ENCODE assay signal across 8 cellular contexts in genomic region chr1:16207318-16208269, GRCh38. TPM values are rescaled to one million over a fixed set of nuclear protein-coding genes. Genes with fewer than 3 reads are reported as not detected.
DNase-seq lines count a peak whose midpoint lies in the region; ATAC-seq, FAIRE-seq and TF ChIP-seq lines count a peak whose summit lies in the region.

No MANE protein-coding gene starts in this region.

- no peak for DNase-seq in CD8-positive, alpha-beta memory T cell
- DNase-seq in NCI-H226 (peak; percentile 55), H1 (ENCODE audit: low read depth in 1 of 2, low spot score in 2 of 2) (peak in 1 of 2 experiments; percentile 63), neuronal stem cell (ENCODE audit: low spot score) (no peak), glomerular visceral epithelial cell (ENCODE audit: extremely low spot score) (no peak), NCI-H1694 treated with DMSO at 0.1 percent for 48 hours (lab: John Stamatoyannopoulos, UW) (no peak)
- DNase-seq in activated CD4-positive, alpha-beta T cell treated with anti-CD3 and anti-CD28 coated beads, Interleukin-2, amount 50 U/mL, for 4 hours, result no peak

- peak overlapping the region; percentile 63 for H3K56ac ChIP-seq in H1 (replicated peaks; ENCODE audit: insufficient read length, low read depth, low read length)

- no peak overlapping the region for H2AFZ ChIP-seq in H1 (ENCODE audit: low read length)
- H2AFZ ChIP-seq in neuronal stem cell (ENCODE audit: low read length), result peak overlapping the region; percentile 97

- POLR2A ChIA-PET in CD8-positive, alpha-beta memory T cell (lab: Charles Lee), result interaction anchor here (0.6 to 2.7 kb wide), 3 partner anchors 9 to 84 kb away, joined by 3 to 26 read pairs (median 5); no protein-coding TSS in a partner anchor
- POLR2A ChIA-PET in H1 (lab: Charles Lee; ENCODE audit: partially characterized antibody), result interaction anchor here (0.9 to 2.3 kb wide), 14 partner anchors 10 to 233 kb away, joined by 3 to 26 read pairs (median 4); partner anchors contain the start of genes CPLANE2 and NECAP2

- H2BK120ac ChIP-seq in H1 (replicated peaks; ENCODE audit: low read depth, low read length), result no peak overlapping the region
- H2BK120ac ChIP-seq in neuronal stem cell (ENCODE audit: low read depth, low read length), result peak overlapping the region; percentile 98

- peak overlapping the region; percentile 78 for H3K18ac ChIP-seq in H1 (ENCODE audit: extremely low read depth, low read length)
- peak overlapping the region; percentile 94 for H3K18ac ChIP-seq in neuronal stem cell (ENCODE audit: low read length)

- no peak overlapping the region for H3K23ac ChIP-seq in H1 (ENCODE audit: insufficient read length)
- peak overlapping the region; percentile 87 for H3K23ac ChIP-seq in neuronal stem cell (ENCODE audit: low read depth, low read length, poor library complexity)

- H4K91ac ChIP-seq in H1 (replicated peaks; ENCODE audit: insufficient read length, low read length) (no peak overlapping the region), neuronal stem cell (ENCODE audit: low read depth, low read length, poor library complexity) (no peak overlapping the region)

- H4K5ac ChIP-seq in H1 (ENCODE audit: insufficient read length, low read depth, low read length), result no peak overlapping the region

- H3K4me3 Mint-ChIP-seq in CD8-positive, alpha-beta memory T cell, result peak overlapping the region; percentile 89 to 96 (median 93)

- H3K4me2 ChIP-seq in H1 (ENCODE audit: insufficient read depth in 1 of 2, low read depth in 2 of 2, low read length in 2 of 2) (peak overlapping the region; percentile 91 to 93), neuronal stem cell (ENCODE audit: insufficient read depth, low read length, poor library complexity, severe bottlenecking) (peak overlapping the region; percentile 59)

- H3K9ac ChIP-seq in H1 (replicated peaks in 1 of 4; ENCODE audit: extremely low read depth in 1 of 4, low read depth in 3 of 4, low read length in 3 of 4) (peak overlapping the region in 3 of 4 experiments; percentile 38 to 56 (median 54); a peak in 5 of 7 replicates), neuronal stem cell (ENCODE audit: low read depth, low read length, poor library complexity) (no peak overlapping the region)

- peaks cover 0 to 15% (median 12%) of the 10 kb centered on the region in 3 donors for H3K36me3 Mint-ChIP-seq in CD8-positive, alpha-beta memory T cell

- H3K9me3 Mint-ChIP-seq in CD8-positive, alpha-beta memory T cell, result no peaks in the 10 kb centered on the region

- peaks cover 4% of the 10 kb centered on the region for H3K36me3 ChIP-seq in CD8-positive, alpha-beta memory T cell (ENCODE audit: insufficient read depth, low read length)
- H3K36me3 ChIP-seq in H1 (ENCODE audit: control insufficient read depth in 2 of 4, insufficient read depth in 4 of 4, low read length in 3 of 4), result peaks cover 5 to 14% (median 11%) of the 10 kb centered on the region in 4 experiments; a peak in 6 of 8 replicates
- H3K36me3 ChIP-seq in neuronal stem cell (replicated peaks in 1 of 2; ENCODE audit: control insufficient read depth in 2 of 2, insufficient read depth in 2 of 2, low read length in 2 of 2), result peaks cover 4% of the 10 kb centered on the region in 2 donors

- H3K4me1 ChIP-seq in CD8-positive, alpha-beta memory T cell (ENCODE audit: insufficient read depth, low read length), result peaks cover 16% of the 10 kb centered on the region
- peaks cover 4 to 38% (median 22%) of the 10 kb centered on the region in 4 experiments for H3K4me1 ChIP-seq in H1 (replicated peaks in 1 of 4; ENCODE audit: control insufficient read depth in 3 of 4, insufficient read depth in 4 of 4, low read length in 3 of 4)
- H3K4me1 ChIP-seq in neuronal stem cell (ENCODE audit: control insufficient read depth in 2 of 2, insufficient read depth in 1 of 2, low read depth in 1 of 2, low read length in 2 of 2), result peaks cover 8 to 21% of the 10 kb centered on the region in 2 donors

- H3K4me3 ChIP-seq in CD8-positive, alpha-beta memory T cell (ENCODE audit: low read length), result peak overlapping the region; percentile 77
- H3K4me3 ChIP-seq in H1 (ENCODE audit: extremely low read depth in 1 of 4, insufficient read depth in 2 of 4, low read depth in 3 of 4, low read length in 4 of 4) (peak overlapping the region; percentile 50 to 67 (median 58)), neuronal stem cell (ENCODE audit: low read length in 2 of 2) (peak overlapping the region; percentile 46 to 77)

- H3K9me3 ChIP-seq in CD8-positive, alpha-beta memory T cell (ENCODE audit: low read length), result no peaks in the 10 kb centered on the region
- H3K9me3 ChIP-seq in H1 (ENCODE audit: insufficient read depth in 2 of 2, low read depth in 1 of 2, low read length in 1 of 2) (no peaks in the 10 kb centered on the region), neuronal stem cell (replicated peaks in 1 of 2; ENCODE audit: control insufficient read depth in 2 of 2, insufficient read depth in 1 of 2, low read depth in 1 of 2, low read length in 2 of 2) (no peaks in the 10 kb centered on the region)

- ATAC-seq in HG03457 (IDR thresholded peaks at IDR 0.05; ENCODE audit: unreplicated experiment), result no peak

- TF ChIP-seq RAD21 in H1 (IDR thresholded peaks at IDR 0.05 in 1 of 2, conservative IDR thresholded peaks at IDR 0.05 in 1 of 2; ENCODE audit: low read depth in 2 of 2, low read length in 2 of 2), result no peak

- H2BK12ac ChIP-seq in H1 (ENCODE audit: low read depth, low read length), result peak overlapping the region; percentile 75; the same call in 1 of the 2 replicates
- H2BK12ac ChIP-seq in neuronal stem cell (ENCODE audit: low read length), result peak overlapping the region; percentile 87

- peaks cover 14% of the 10 kb centered on the region for H3K23me2 ChIP-seq in H1 (ENCODE audit: low read depth, low read length)

- H4K8ac ChIP-seq in H1 (ENCODE audit: extremely low read depth, insufficient read depth, low read length), result peak overlapping the region; percentile 82; the same call in 1 of the 2 replicates
- H4K8ac ChIP-seq in neuronal stem cell (ENCODE audit: low read depth, low read length), result peak overlapping the region; percentile 78

- CTCF ChIA-PET in CD8-positive, alpha-beta memory T cell (lab: Charles Lee), result interaction anchor here (1.3 kb wide), 1 partner anchor 9 kb away, joined by 7 read pairs; no protein-coding TSS in a partner anchor
- CTCF ChIA-PET in H1 (lab: Charles Lee; ENCODE audit: partially characterized antibody), result interaction anchor here (1.8 to 2.1 kb wide), 2 partner anchors 9 to 28 kb away, joined by 5 to 6 read pairs; no protein-coding TSS in a partner anchor

- peaks cover 0 to 2% of the 10 kb centered on the region in 2 donors for H3K27me3 Mint-ChIP-seq in CD8-positive, alpha-beta memory T cell

- no peak for TF ChIP-seq EP300 in H1 (IDR thresholded peaks at IDR 0.05; ENCODE audit: borderline replicate concordance in 1 of 2, low read depth in 2 of 2, low read length in 2 of 2)

- H2BK15ac ChIP-seq in H1 (ENCODE audit: low read length), result peak overlapping the region; percentile 92; the same call in 1 of the 2 replicates
- peak overlapping the region; percentile 74 for H2BK15ac ChIP-seq in neuronal stem cell (ENCODE audit: low read length)

- H3K27ac Mint-ChIP-seq in CD8-positive, alpha-beta memory T cell, result peak overlapping the region; percentile 76 to 99 (median 94)

- FAIRE-seq in H1 (lab: Jason Lieb, UNC), result peak; percentile 62

- WGBS in H1 (ENCODE audit: extremely low coverage in 1 of 2, insufficient coverage in 1 of 2, insufficient read length in 1 of 2, insufficient replicate concordance in 2 of 2, low coverage in 1 of 2, low lambda C conversion rate in 2 of 2, missing lambda C conversion rate in 1 of 2), 2 experiments, result 39% methylated on average over 41 of the region's 51 CpGs; no CpG with 5 or more reads in 1 of the 2 experiments
- WGBS in neuronal stem cell (ENCODE audit: extremely low coverage in 2 of 2, insufficient read length in 2 of 2, insufficient replicate concordance in 1 of 2), 2 donors, result no CpG with 5 or more reads among the region's 51 CpGs

- H2BK5ac ChIP-seq in H1 (ENCODE audit: low read depth, low read length) (peak overlapping the region; percentile 58; the same call in 1 of the 2 replicates), neuronal stem cell (ENCODE audit: low read length) (no peak overlapping the region)

- H3K4ac ChIP-seq in H1 (replicated peaks; ENCODE audit: insufficient read length, low read depth, low read length), result peak overlapping the region; percentile 61
- H3K4ac ChIP-seq in neuronal stem cell (ENCODE audit: low read length), result peak overlapping the region; percentile 26

- H3K79me2 ChIP-seq in H1 (ENCODE audit: control insufficient read depth in 1 of 2, insufficient read depth in 2 of 2, low read length in 2 of 2), result peaks cover 5 to 33% of the 10 kb centered on the region in 2 experiments; a peak in 3 of 4 replicates

- TF ChIP-seq CTCF in H1 (IDR thresholded peaks at IDR 0.05; ENCODE audit: control extremely low read depth in 1 of 3, insufficient read depth in 1 of 3, low read depth in 1 of 3, low read length in 3 of 3), result no peak

- H3K14ac ChIP-seq in H1 (ENCODE audit: insufficient read length) (peak overlapping the region; percentile 46), neuronal stem cell (ENCODE audit: low read length) (no peak overlapping the region)

- H2BK20ac ChIP-seq in H1 (ENCODE audit: low read length), result no peak overlapping the region

- H3K27me3 ChIP-seq in CD8-positive, alpha-beta memory T cell (ENCODE audit: insufficient read depth, low read length, poor library complexity, severe bottlenecking), result no peaks in the 10 kb centered on the region
- no peaks in the 10 kb centered on the region for H3K27me3 ChIP-seq in H1 (replicated peaks in 1 of 4; ENCODE audit: control insufficient read depth in 3 of 4, extremely low read depth in 1 of 4, insufficient read depth in 3 of 4, low read length in 3 of 4)
- peaks cover 0 to 6% (median 0%) of the 10 kb centered on the region in 3 experiments for H3K27me3 ChIP-seq in neuronal stem cell (ENCODE audit: control insufficient read depth in 3 of 3, insufficient read depth in 3 of 3, low read depth in 1 of 3, low read length in 3 of 3)

- no peak for TF ChIP-seq POLR2A in H1 (IDR thresholded peaks at IDR 0.05; ENCODE audit: control extremely low read depth in 1 of 2, low read depth in 2 of 2, low read length in 2 of 2)

- peaks cover 15 to 17% (median 16%) of the 10 kb centered on the region in 3 donors for H3K4me1 Mint-ChIP-seq in CD8-positive, alpha-beta memory T cell

- peak overlapping the region; percentile 85 for H3K27ac ChIP-seq in CD8-positive, alpha-beta memory T cell (ENCODE audit: low read depth, low read length)
- H3K27ac ChIP-seq in H1 (ENCODE audit: low read depth, low read length), result peak overlapping the region; percentile 56; the same call in 1 of the 2 replicates
- H3K27ac ChIP-seq in neuronal stem cell (replicated peaks; ENCODE audit: low read length), result peak overlapping the region; percentile 69

- H4K20me1 ChIP-seq in H1 (replicated peaks in 1 of 2; ENCODE audit: control insufficient read depth in 1 of 2, insufficient read depth in 2 of 2, low read length in 2 of 2), result peaks cover 2 to 4% of the 10 kb centered on the region in 2 experiments

- H2AK5ac ChIP-seq in H1 (ENCODE audit: low read depth, low read length) (no peak overlapping the region), neuronal stem cell (ENCODE audit: low read depth, low read length) (peak overlapping the region; percentile 68)

- H3K79me1 ChIP-seq in H1 (ENCODE audit: low read depth, low read length) (peaks cover 11% of the 10 kb centered on the region), neuronal stem cell (ENCODE audit: low read depth, low read length) (peaks cover 3% of the 10 kb centered on the region)

RNA-seq across cellular contexts. Expression of gene ARHGEF19, which starts 4.9 kb away (rescaled TPM):
- 1 to 10 TPM; 6.8 to 7.8 TPM for total RNA-seq in CD8-positive, alpha-beta memory T cell
- polyA plus RNA-seq in CD8-positive, alpha-beta memory T cell, result 12.7 TPM
- total RNA-seq in H1 (2021; fragmentation: NEBNext Ultra II Directional; extraction: Animal tissue kit (Norgen Biotek cat#: 25700)), result 51.9 and 56.4 TPM in 2 replicates
- 47.5 and 69.2 TPM in 2 replicates for polyA plus RNA-seq in H1 (2011; rRNA removed)
- polyA plus RNA-seq in H1 (2011; cell fraction: cytosol; rRNA removed), result 55.0 TPM
- 157 TPM for polyA plus RNA-seq in H1 (2011; cell fraction: nucleus; rRNA removed)
- 42.8 to 57.1 TPM (median 54.3 TPM) in 4 replicates for polyA plus RNA-seq in H1 (2012, experiment 1 of 2)
- polyA plus RNA-seq in H1 (2012, experiment 2 of 2), result 45.5 TPM
- polyA plus RNA-seq in H1 (2013, experiment 1 of 2), result 32.6 TPM
- polyA plus RNA-seq in H1 (2013, experiment 2 of 2), result 30.2 TPM
- 27.7 and 32.0 TPM in 2 replicates for polyA minus RNA-seq in H1 (2011; rRNA and poly(A)+ RNA removed)
- 22.2 TPM for polyA minus RNA-seq in H1 (2011; cell fraction: cytosol; rRNA and poly(A)+ RNA removed)
- 30.7 TPM for polyA minus RNA-seq in H1 (2011; cell fraction: nucleus; rRNA and poly(A)+ RNA removed)
- 14.7 TPM for polyA plus RNA-seq in neuronal stem cell (2013, experiment 1 of 2)
- polyA plus RNA-seq in neuronal stem cell (2013, experiment 2 of 2), result 14.8 TPM

RNA-seq across cellular contexts. Expression of gene CPLANE2, which starts 29.4 kb away (rescaled TPM):
- total RNA-seq in CD8-positive, alpha-beta memory T cell, result 1 to 10 TPM; 5.2 to 5.6 TPM
- 2.6 TPM for polyA plus RNA-seq in CD8-positive, alpha-beta memory T cell
- total RNA-seq in H1 (2021; fragmentation: NEBNext Ultra II Directional; extraction: Animal tissue kit (Norgen Biotek cat#: 25700)), result 2.5 and 2.7 TPM in 2 replicates
- polyA plus RNA-seq in H1 (2011; rRNA removed), result 2.3 and 3.7 TPM in 2 replicates
- polyA plus RNA-seq in H1 (2011; cell fraction: cytosol; rRNA removed), result 3.2 TPM
- 6.4 TPM for polyA plus RNA-seq in H1 (2011; cell fraction: nucleus; rRNA removed)
- 1.9 to 4.7 TPM (median 3.3 TPM) in 4 replicates for polyA plus RNA-seq in H1 (2012, experiment 1 of 2)
- polyA plus RNA-seq in H1 (2012, experiment 2 of 2), result 7.6 TPM
- polyA plus RNA-seq in H1 (2013, experiment 1 of 2), result 1.1 TPM
- polyA plus RNA-seq in H1 (2013, experiment 2 of 2), result 1.1 TPM
- polyA minus RNA-seq in H1 (2011; rRNA and poly(A)+ RNA removed), result 1.8 and 3.0 TPM in 2 replicates
- polyA minus RNA-seq in H1 (2011; cell fraction: cytosol; rRNA and poly(A)+ RNA removed), result 3.4 TPM
- polyA minus RNA-seq in H1 (2011; cell fraction: nucleus; rRNA and poly(A)+ RNA removed), result 1.9 TPM
- polyA plus RNA-seq in neuronal stem cell (2013, experiment 1 of 2), result 4.3 TPM
- polyA plus RNA-seq in neuronal stem cell (2013, experiment 2 of 2), result 5.2 TPM

RNA-seq across cellular contexts. Expression of gene EPHA2, which starts 51.7 kb away (rescaled TPM):
- not detected for total RNA-seq in CD8-positive, alpha-beta memory T cell
- not detected for polyA plus RNA-seq in CD8-positive, alpha-beta memory T cell
- total RNA-seq in H1 (2021; fragmentation: NEBNext Ultra II Directional; extraction: Animal tissue kit (Norgen Biotek cat#: 25700)), result 28.4 and 33.6 TPM in 2 replicates
- polyA plus RNA-seq in H1 (2011; rRNA removed), result 26.8 and 42.2 TPM in 2 replicates
- 24.2 TPM for polyA plus RNA-seq in H1 (2011; cell fraction: cytosol; rRNA removed)
- polyA plus RNA-seq in H1 (2011; cell fraction: nucleus; rRNA removed), result 69.5 TPM
- polyA plus RNA-seq in H1 (2012, experiment 1 of 2), result 23.3 to 29.4 TPM (median 24.9 TPM) in 4 replicates
- polyA plus RNA-seq in H1 (2012, experiment 2 of 2), result 28.9 TPM
- polyA plus RNA-seq in H1 (2013, experiment 1 of 2), result 33.8 TPM
- polyA plus RNA-seq in H1 (2013, experiment 2 of 2), result 33.1 TPM
- polyA minus RNA-seq in H1 (2011; rRNA and poly(A)+ RNA removed), result 44.2 and 53.8 TPM in 2 replicates
- 30.1 TPM for polyA minus RNA-seq in H1 (2011; cell fraction: cytosol; rRNA and poly(A)+ RNA removed)
- 34.1 TPM for polyA minus RNA-seq in H1 (2011; cell fraction: nucleus; rRNA and poly(A)+ RNA removed)
- 74.6 TPM for polyA plus RNA-seq in neuronal stem cell (2013, experiment 1 of 2)
- 73.7 TPM for polyA plus RNA-seq in neuronal stem cell (2013, experiment 2 of 2)

Comparison
In these comparisons a context has a peak if more than half of its experiments do, and no peak if none do; other contexts are left out.
1. RNA of gene EPHA2, which starts 51.7 kb away (total RNA-seq): 28.4 to 33.6 TPM in H1; not detected in CD8-positive, alpha-beta memory T cell; every median in the first group is over 10 times any median in the second.
2. Peak in every context shown above with its lines, with median percentiles within 50 percentile points of each other: H3K27ac ChIP-seq and H3K4me3 ChIP-seq.